Comparison of ENCODE assay signal across 8 cellular contexts in genomic region chr17:30290696-30291570, GRCh38. TPM values are rescaled to one million over a fixed set of nuclear protein-coding genes. Genes with fewer than 3 reads are reported as not detected.
A peak's percentile ranks its signal among the peaks of the same experiment; 100 is the strongest.
DNase-seq lines count a peak whose midpoint lies in the region; ATAC-seq and TF ChIP-seq lines count a peak whose summit lies in the region.

No MANE protein-coding gene starts in this region.

- no peak overlapping the region for H2BK12ac ChIP-seq in neuronal stem cell (ENCODE audit: low read length)

- TF ChIP-seq CTCF in GM10248 (IDR thresholded peaks at IDR 0.05; ENCODE audit: control extremely low read depth, extremely low read depth, low read depth, missing control alignments) (no peak), fibroblast of villous mesenchyme (IDR thresholded peaks at IDR 0.05; ENCODE audit: insufficient read depth, low read depth, low read length) (no peak), vagina (IDR thresholded peaks at IDR 0.05) (no peak)

- no CpG with 5 or more reads among the region's 22 CpGs for WGBS in neuronal stem cell (ENCODE audit: extremely low coverage in 2 of 2, insufficient read length in 2 of 2, insufficient replicate concordance in 1 of 2), 2 donors

- H3K27me3 ChIP-seq in neuronal stem cell (ENCODE audit: control insufficient read depth in 3 of 3, insufficient read depth in 3 of 3, low read depth in 1 of 3, low read length in 3 of 3) = peaks cover 0 to 32% (median 0%) of the 10 kb centered on the region in 3 experiments
- no peaks in the 10 kb centered on the region for H3K27me3 ChIP-seq in vagina

- no peak overlapping the region for H3K14ac ChIP-seq in neuronal stem cell (ENCODE audit: low read length)

- H3K9me3 ChIP-seq in neuronal stem cell (replicated peaks in 1 of 2; ENCODE audit: control insufficient read depth in 2 of 2, insufficient read depth in 1 of 2, low read depth in 1 of 2, low read length in 2 of 2) (no peaks in the 10 kb centered on the region), vagina (no peaks in the 10 kb centered on the region)

- POLR2A ChIA-PET in GM10248 (lab: Yijun Ruan, JAX) = interaction anchor here (0.6 kb wide), 1 partner anchor 165 kb away, joined by 3 read pairs; no protein-coding TSS in a partner anchor

- no peaks in the 10 kb centered on the region for H3K79me1 ChIP-seq in neuronal stem cell (ENCODE audit: low read depth, low read length)

- H3K4me1 ChIP-seq in neuronal stem cell (ENCODE audit: control insufficient read depth in 2 of 2, insufficient read depth in 1 of 2, low read depth in 1 of 2, low read length in 2 of 2) = peaks cover 5% of the 10 kb centered on the region in 2 donors
- peaks cover 23% of the 10 kb centered on the region for H3K4me1 ChIP-seq in vagina

- H2BK5ac ChIP-seq in neuronal stem cell (ENCODE audit: low read length) = peak overlapping the region; percentile 88

- no peak overlapping the region for H2BK120ac ChIP-seq in neuronal stem cell (ENCODE audit: low read depth, low read length)

- H4K8ac ChIP-seq in neuronal stem cell (ENCODE audit: low read depth, low read length) = no peak overlapping the region

- TF ChIP-seq POLR2A in vagina (IDR thresholded peaks at IDR 0.05) = no peak

- no peak overlapping the region for H2AK5ac ChIP-seq in neuronal stem cell (ENCODE audit: low read depth, low read length)

- H3K36me3 ChIP-seq in neuronal stem cell (replicated peaks in 1 of 2; ENCODE audit: control insufficient read depth in 2 of 2, insufficient read depth in 2 of 2, low read length in 2 of 2) (peaks cover 10 to 37% of the 10 kb centered on the region in 2 donors), vagina (peaks cover 0 to 22% of the 10 kb centered on the region in 2 donors)

- DNase-seq in GM10248 (ENCODE audit: extremely low spot score) (peak; percentile 59), NCI-H774 (lab: John Stamatoyannopoulos, UW) (peak; percentile 23), fibroblast of villous mesenchyme (ENCODE audit: low read depth) (peak; percentile 38), neuronal stem cell (ENCODE audit: low spot score) (peak; percentile 47), vagina (ENCODE audit: extremely low spot score in 2 of 2) (no peak), middle frontal gyrus (ENCODE audit: extremely low spot score, low spot score) (no peak)
- peak; percentile 66 to 67 for DNase-seq in activated T-cell treated with anti-CD3 and anti-CD28 coated beads, Interleukin-2, amount 50 U/mL, for 48 hours

- peak; percentile 59 for ATAC-seq in HG02571 (IDR thresholded peaks at IDR 0.05; ENCODE audit: unreplicated experiment)

- peak overlapping the region; percentile 97 for H2AFZ ChIP-seq in neuronal stem cell (ENCODE audit: low read length)

- peak overlapping the region; percentile 79 for H3K4me2 ChIP-seq in neuronal stem cell (ENCODE audit: insufficient read depth, low read length, poor library complexity, severe bottlenecking)

- H3K9ac ChIP-seq in neuronal stem cell (ENCODE audit: low read depth, low read length, poor library complexity) = peak overlapping the region; percentile 93

- CTCF ChIA-PET in GM10248 (lab: Yijun Ruan, JAX) = interaction anchor here (0.9 to 2.0 kb wide), 10 partner anchors 9 to 186 kb away, joined by 3 to 10 read pairs (median 4); no protein-coding TSS in a partner anchor

- H3K23ac ChIP-seq in neuronal stem cell (ENCODE audit: low read depth, low read length, poor library complexity) = no peak overlapping the region

- H3K27ac ChIP-seq in neuronal stem cell (replicated peaks; ENCODE audit: low read length) (no peak overlapping the region), vagina (peak overlapping the region; percentile 89)

- peak overlapping the region; percentile 97 for H3K18ac ChIP-seq in neuronal stem cell (ENCODE audit: low read length)

- H3K4me3 ChIP-seq in fibroblast of villous mesenchyme (ENCODE audit: low read depth, low read length) = peak overlapping the region; percentile 96
- H3K4me3 ChIP-seq in neuronal stem cell (ENCODE audit: low read length in 2 of 2) = peak overlapping the region; percentile 68 to 96
- H3K4me3 ChIP-seq in vagina = peak overlapping the region; percentile 61 to 85

- H3K4ac ChIP-seq in neuronal stem cell (ENCODE audit: low read length) = no peak overlapping the region

- H4K91ac ChIP-seq in neuronal stem cell (ENCODE audit: low read depth, low read length, poor library complexity) = no peak overlapping the region

- peak overlapping the region; percentile 70 for H2BK15ac ChIP-seq in neuronal stem cell (ENCODE audit: low read length)

- intact Hi-C loops in vagina (cut with DNase I) = no loop called here

RNA-seq across cellular contexts. Expression of gene BLMH, which starts 0.8 kb away (rescaled TPM):
- total RNA-seq in fibroblast of villous mesenchyme (31.1 and 31.9 TPM in 2 replicates), vagina (44.2 TPM)
- 63.0 TPM for polyA plus RNA-seq in neuronal stem cell (2013, experiment 1 of 2)
- polyA plus RNA-seq in neuronal stem cell (2013, experiment 2 of 2) = 62.7 TPM

RNA-seq across cellular contexts. Expression of gene TMIGD1, which starts 42.9 kb away (rescaled TPM):
- total RNA-seq in fibroblast of villous mesenchyme = not detected in 2 replicates
- not detected for polyA plus RNA-seq in neuronal stem cell (2013, experiment 1 of 2)
- not detected for polyA plus RNA-seq in neuronal stem cell (2013, experiment 2 of 2)
- not detected for total RNA-seq in vagina

RNA-seq across cellular contexts. Expression of gene SLC6A4, which starts 55.4 kb away (rescaled TPM):
- total RNA-seq in fibroblast of villous mesenchyme (not detected in 2 replicates), vagina (0.98 TPM)
- polyA plus RNA-seq in neuronal stem cell (2013, experiment 1 of 2) = 0.06 TPM
- polyA plus RNA-seq in neuronal stem cell (2013, experiment 2 of 2) = 0.12 TPM

Comparison
In these comparisons a context has a peak if more than half of its experiments do, and no peak if none do; other contexts are left out.
1. DNase-seq: peak in GM10248 (single experiment), NCI-H774 (single experiment), activated T-cell treated with anti-CD3 and anti-CD28 coated beads, Interleukin-2, amount 50 U/mL, for 48 hours (2 of 2), fibroblast of villous mesenchyme (single experiment) and neuronal stem cell (single experiment); none in vagina (0 of 2) and middle frontal gyrus (single experiment).
2. Peak in every context shown above with its lines, with median percentiles within 50 percentile points of each other: H3K4me3 ChIP-seq.